10 cellular contexts compared by ENCODE assay signal in genomic region chr5:139752506-139753350, GRCh38. TPM values are rescaled to one million over a fixed set of nuclear protein-coding genes. Genes with fewer than 3 reads are reported as not detected.
A peak's percentile ranks its signal among the peaks of the same experiment; 100 is the strongest.
DNase-seq lines count a peak whose midpoint lies in the region; ATAC-seq and TF ChIP-seq lines count a peak whose summit lies in the region.
"Had no signal": no experiment of that assay in that cellular context is flagged by ENCODE, and none has a peak within 500 bp of the region (broad histone marks: within the 10 kb centered on the region; RNA-seq: fewer than 3 reads in every experiment).

No MANE protein-coding gene starts in this region.

- H3K27me3 ChIP-seq in WERI-Rb-1 (ENCODE audit: insufficient read depth, low read depth, severe bottlenecking) (no peaks in the 10 kb centered on the region), thyroid gland (peaks cover 7% of the 10 kb centered on the region)

- POLR2A ChIA-PET in activated CD4-positive, alpha-beta T cell treated with anti-CD3 and anti-CD28 coated beads for 36 hours (lab: Charles Lee), result interaction anchor here (0.5 kb wide), 1 partner anchor 417 kb away, joined by 3 read pairs; no protein-coding TSS in a partner anchor

- DNase-seq in activated CD4-positive, alpha-beta T cell treated with anti-CD3 and anti-CD28 coated beads for 36 hours, result peak; percentile 42
- DNase-seq in activated CD4-positive, alpha-beta T cell treated with anti-CD3 and anti-CD28 coated beads, Interleukin-2, amount 50 U/mL, for 4 hours, result no peak
- DNase-seq in HT1080 (ENCODE audit: low read depth) (peak; percentile 68), WERI-Rb-1 (peak; percentile 56), nephron progenitor cell (no peak), thyroid gland (no peak), RKO (ENCODE audit: low spot score) (no peak), progenitor cell of endocrine pancreas (ENCODE audit: low spot score, unreplicated experiment) (no peak)
- DNase-seq: sigmoid colon had no signal

- no peaks in the 10 kb centered on the region for H3K9me3 Mint-ChIP-seq in activated CD4-positive, alpha-beta T cell treated with anti-CD3 and anti-CD28 coated beads for 36 hours (ENCODE audit: low read depth)
- H3K9me3 Mint-ChIP-seq in nephron progenitor cell (no peaks in the 10 kb centered on the region), progenitor cell of endocrine pancreas (ENCODE audit: low read depth) (no peaks in the 10 kb centered on the region)

- no peak for TF ChIP-seq CTCF in WERI-Rb-1 (IDR thresholded peaks at IDR 0.05; ENCODE audit: low read depth, low read length)
- TF ChIP-seq CTCF in nephron progenitor cell (IDR thresholded peaks at IDR 0.05), result no peak
- no peak for TF ChIP-seq CTCF in thyroid gland (IDR thresholded peaks at IDR 0.05)
- TF ChIP-seq CTCF in progenitor cell of endocrine pancreas (IDR thresholded peaks at IDR 0.05; ENCODE audit: unreplicated experiment), result no peak

- no peaks in the 10 kb centered on the region for H3K36me3 ChIP-seq in WERI-Rb-1
- no peaks in the 10 kb centered on the region for H3K36me3 ChIP-seq in thyroid gland
- H3K36me3 ChIP-seq: sigmoid colon had no signal

- no peak for TF ChIP-seq POLR2A in thyroid gland (IDR thresholded peaks at IDR 0.05)

- H3K36me3 Mint-ChIP-seq in activated CD4-positive, alpha-beta T cell treated with anti-CD3 and anti-CD28 coated beads for 36 hours (ENCODE audit: low read depth), result no peaks in the 10 kb centered on the region
- no peaks in the 10 kb centered on the region for H3K36me3 Mint-ChIP-seq in nephron progenitor cell (ENCODE audit: low read depth)
- no peaks in the 10 kb centered on the region for H3K36me3 Mint-ChIP-seq in progenitor cell of endocrine pancreas (ENCODE audit: insufficient read depth)

- no peak overlapping the region for H3K4me3 Mint-ChIP-seq in activated CD4-positive, alpha-beta T cell treated with anti-CD3 and anti-CD28 coated beads for 36 hours
- H3K4me3 Mint-ChIP-seq in nephron progenitor cell (peak overlapping the region; percentile 8), progenitor cell of endocrine pancreas (ENCODE audit: low read depth) (no peak overlapping the region)

- H3K9me3 ChIP-seq in WERI-Rb-1 (ENCODE audit: severe bottlenecking) (no peaks in the 10 kb centered on the region), thyroid gland (no peaks in the 10 kb centered on the region)
- H3K9me3 ChIP-seq: sigmoid colon had no signal

- no peak overlapping the region for H3K4me3 ChIP-seq in WERI-Rb-1 (ENCODE audit: low read depth, low read length)
- no peak overlapping the region for H3K4me3 ChIP-seq in thyroid gland (replicated peaks in 1 of 3)
- H3K4me3 ChIP-seq: sigmoid colon had no signal

- no peak overlapping the region for H3K27ac Mint-ChIP-seq in activated CD4-positive, alpha-beta T cell treated with anti-CD3 and anti-CD28 coated beads for 36 hours
- H3K27ac Mint-ChIP-seq in nephron progenitor cell (no peak overlapping the region), progenitor cell of endocrine pancreas (no peak overlapping the region)

- CTCF ChIA-PET in activated CD4-positive, alpha-beta T cell treated with anti-CD3 and anti-CD28 coated beads for 36 hours (lab: Charles Lee), result interaction anchor here (0.5 to 2.7 kb wide), 5 partner anchors 13 to 119 kb away, joined by 3 to 16 read pairs (median 7); no protein-coding TSS in a partner anchor

- WGBS in thyroid gland, 2 donors, result 37 to 58% methylated on average over 9 to 11 of the region's 16 CpGs

- H3K27ac ChIP-seq in WERI-Rb-1, result no peak overlapping the region
- H3K27ac ChIP-seq in thyroid gland, result no peak overlapping the region
- H3K27ac ChIP-seq: sigmoid colon had no signal

- peaks cover 24% of the 10 kb centered on the region for H3K4me1 Mint-ChIP-seq in activated CD4-positive, alpha-beta T cell treated with anti-CD3 and anti-CD28 coated beads for 36 hours
- H3K4me1 Mint-ChIP-seq in nephron progenitor cell (peaks cover 89% of the 10 kb centered on the region), progenitor cell of endocrine pancreas (ENCODE audit: low read depth) (peaks cover 21% of the 10 kb centered on the region)

- intact Hi-C loops in activated CD4-positive, alpha-beta T cell treated with anti-CD3 and anti-CD28 coated beads for 36 hours (cut with DNase I, micrococcal nuclease), result no loop called here
- intact Hi-C loops in thyroid gland (cut with DNase I), result no loop called here

- peak; percentile 57 for ATAC-seq in activated CD4-positive, alpha-beta T cell treated with anti-CD3 and anti-CD28 coated beads for 36 hours

- peaks cover 30% of the 10 kb centered on the region for H3K27me3 Mint-ChIP-seq in activated CD4-positive, alpha-beta T cell treated with anti-CD3 and anti-CD28 coated beads for 36 hours
- H3K27me3 Mint-ChIP-seq in nephron progenitor cell (ENCODE audit: low read depth, poor library complexity) (peaks cover 15% of the 10 kb centered on the region), progenitor cell of endocrine pancreas (peaks cover 78% of the 10 kb centered on the region)

- H3K4me1 ChIP-seq in thyroid gland, result peaks cover 10 to 19% of the 10 kb centered on the region in 2 donors

RNA-seq across cellular contexts. Expression of gene PSD2, which starts 42.9 kb away (rescaled TPM):
- total RNA-seq in activated CD4-positive, alpha-beta T cell treated with anti-CD3 and anti-CD28 coated beads for 36 hours, result not detected
- 0.03 and 0.10 TPM in 2 replicates for total RNA-seq in HT1080 (2014; rRNA removed; shearing (Covaris generic))
- 0.01 TPM in 1 of 2 replicates, not detected in the other for polyA plus RNA-seq in HT1080 (2015; cell fraction: cytosol; rRNA removed)
- 0.07 and 0.08 TPM in 2 replicates for polyA plus RNA-seq in HT1080 (2015; cell fraction: nucleus; rRNA removed)
- total RNA-seq in thyroid gland (under 1 TPM in 3 of 4 donors, not detected in 1; 0.11 to 0.67 (median 0.13) TPM), progenitor cell of endocrine pancreas (0.14 and 0.18 TPM in 2 replicates)
- total RNA-seq: T-helper 2 cell treated with Interferon-gamma antibody and Interleukin-4, amounts not matched to agents 100 ng/mL and 5 ng/mL, for 36 hours had no signal

Comparison
In these comparisons a context has a peak if more than half of its experiments do, and no peak if none do; other contexts are left out.
1. DNase-seq: peak in activated CD4-positive, alpha-beta T cell treated with anti-CD3 and anti-CD28 coated beads for 36 hours (single experiment), HT1080 (single experiment) and WERI-Rb-1 (single experiment); none in activated CD4-positive, alpha-beta T cell treated with anti-CD3 and anti-CD28 coated beads, Interleukin-2, amount 50 U/mL, for 4 hours (0 of 2), nephron progenitor cell (single experiment), thyroid gland (0 of 2), RKO (single experiment) and progenitor cell of endocrine pancreas (single experiment).